ENCODE assay signal across 8 cellular contexts in genomic region chr19:15297416-15298224, GRCh38. TPM values are rescaled to one million over a fixed set of nuclear protein-coding genes. Genes with fewer than 3 reads are reported as not detected.
DNase-seq lines count a peak whose midpoint lies in the region; ATAC-seq and TF ChIP-seq lines count a peak whose summit lies in the region.

No MANE protein-coding gene starts in this region.

- peak in 1 of 2 donors; percentile 31 for TF ChIP-seq CTCF in fibroblast of lung (conservative IDR thresholded peaks at IDR 0.05 in 1 of 2, IDR thresholded peaks at IDR 0.05 in 1 of 2; ENCODE audit: low read depth in 1 of 2, low read length in 2 of 2)

- H3K27me3 ChIP-seq in fibroblast of lung (ENCODE audit: control insufficient read depth, insufficient read depth, low read length), result no peaks in the 10 kb centered on the region
- H3K27me3 ChIP-seq in skeletal muscle satellite cell (ENCODE audit: control insufficient read depth, insufficient read depth, low read length), result no peaks in the 10 kb centered on the region

- H3K36me3 ChIP-seq in fibroblast of lung (ENCODE audit: control insufficient read depth, insufficient read depth, low read length), result no peaks in the 10 kb centered on the region
- H3K36me3 ChIP-seq in skeletal muscle satellite cell (ENCODE audit: insufficient read depth, low read length), result no peaks in the 10 kb centered on the region

- peaks cover 93% of the 10 kb centered on the region for H3K79me2 ChIP-seq in fibroblast of lung (ENCODE audit: control insufficient read depth, insufficient read depth, low read length)

- ATAC-seq in SK-N-SH treated with all-trans-retinoic acid at 6 μM for 48 hours (peak; percentile 34), GM21390 (IDR thresholded peaks at IDR 0.05; ENCODE audit: unreplicated experiment) (no peak)

- H2AFZ ChIP-seq in fibroblast of lung (ENCODE audit: low read length), result no peak overlapping the region

- DNase-seq in activated T-cell treated with anti-CD3 and anti-CD28 coated beads, Interleukin-2, amount 50 U/mL, for 1 hour, result peak; percentile 34
- DNase-seq in activated T-cell treated with anti-CD3 and anti-CD28 coated beads for 4 hours (no peak), fibroblast of lung (ENCODE audit: low read depth in 2 of 2) (peak; percentile 71 to 86), NCI-H82 (lab: John Stamatoyannopoulos, UW) (no peak), GOT3 (lab: John Stamatoyannopoulos, UW) (no peak)

- H3K4me3 ChIP-seq in fibroblast of lung (replicated peaks in 1 of 4; ENCODE audit: control extremely low read depth in 1 of 4, insufficient read depth in 1 of 4, low read depth in 3 of 4, low read length in 4 of 4) (no peak overlapping the region), skeletal muscle satellite cell (ENCODE audit: low read length) (no peak overlapping the region)

- H4K20me1 ChIP-seq in fibroblast of lung (ENCODE audit: control insufficient read depth, extremely low read depth, insufficient read depth, low read length), result peaks cover 9% of the 10 kb centered on the region

- peak overlapping the region; percentile 26 for H3K4me2 ChIP-seq in fibroblast of lung (ENCODE audit: extremely low read depth, insufficient read depth, low read length)
- H3K4me2 ChIP-seq in skeletal muscle satellite cell (ENCODE audit: low read length), result peak overlapping the region; percentile 46

- H3K9ac ChIP-seq in fibroblast of lung (ENCODE audit: insufficient read depth, low read length), result no peak overlapping the region
- no peak overlapping the region for H3K9ac ChIP-seq in skeletal muscle satellite cell (ENCODE audit: low read depth, low read length)

- H3K4me1 ChIP-seq in fibroblast of lung (ENCODE audit: control insufficient read depth, extremely low read depth, insufficient read depth, low read length) (peaks cover 54% of the 10 kb centered on the region), skeletal muscle satellite cell (ENCODE audit: control insufficient read depth, insufficient read depth, low read length) (peaks cover 83% of the 10 kb centered on the region)

- H3K9me3 ChIP-seq in fibroblast of lung (ENCODE audit: control insufficient read depth, insufficient read depth, low read depth, low read length) (no peaks in the 10 kb centered on the region), skeletal muscle satellite cell (replicated peaks; ENCODE audit: low read length) (no peaks in the 10 kb centered on the region)

- H3K27ac ChIP-seq in fibroblast of lung (ENCODE audit: insufficient read depth, low read length), result peak overlapping the region; percentile 73

TF ChIP-seq in SK-N-SH treated with all-trans-retinoic acid at 6 μM for 48 hours, 23 proteins besides CTCF, POLR2A, EP300 and RAD21:
- TF ChIP-seq POU6F1 (CRISPR knock-in tag; IDR thresholded peaks at IDR 0.05; ENCODE audit: borderline replicate concordance, low read depth), result no peak
- no peak for TF ChIP-seq PATZ1 (CRISPR knock-in tag; IDR thresholded peaks at IDR 0.05; ENCODE audit: borderline replicate concordance)
- TF ChIP-seq ZC3H10 (CRISPR knock-in tag; IDR thresholded peaks at IDR 0.05), result no peak
- no peak for TF ChIP-seq CSDC2 (CRISPR knock-in tag; IDR thresholded peaks at IDR 0.05)

RNA-seq across cellular contexts. Expression of gene BRD4, which starts 34.7 kb away (rescaled TPM):
- total RNA-seq in fibroblast of lung, result 9.8 and 20.1 TPM in 2 replicates
- 9.9 and 13.3 TPM in 2 replicates for polyA plus RNA-seq in fibroblast of lung
- polyA plus RNA-seq in fibroblast of lung (2012), result 47.8 and 58.5 TPM in 2 replicates
- polyA minus RNA-seq in fibroblast of lung (ENCODE audit: low replicate concordance), result 186 and 192 TPM in 2 replicates
- 13.8 and 20.0 TPM in 2 replicates for total RNA-seq in skeletal muscle satellite cell (2012; rRNA removed)

Comparison
In these comparisons a context has a peak if more than half of its experiments do, and no peak if none do; other contexts are left out.
1. DNase-seq: peak in activated T-cell treated with anti-CD3 and anti-CD28 coated beads, Interleukin-2, amount 50 U/mL, for 1 hour (single experiment) and fibroblast of lung (2 of 2); none in activated T-cell treated with anti-CD3 and anti-CD28 coated beads for 4 hours (single experiment), NCI-H82 (single experiment) and GOT3 (single experiment).